In the genomic region with DNA sequence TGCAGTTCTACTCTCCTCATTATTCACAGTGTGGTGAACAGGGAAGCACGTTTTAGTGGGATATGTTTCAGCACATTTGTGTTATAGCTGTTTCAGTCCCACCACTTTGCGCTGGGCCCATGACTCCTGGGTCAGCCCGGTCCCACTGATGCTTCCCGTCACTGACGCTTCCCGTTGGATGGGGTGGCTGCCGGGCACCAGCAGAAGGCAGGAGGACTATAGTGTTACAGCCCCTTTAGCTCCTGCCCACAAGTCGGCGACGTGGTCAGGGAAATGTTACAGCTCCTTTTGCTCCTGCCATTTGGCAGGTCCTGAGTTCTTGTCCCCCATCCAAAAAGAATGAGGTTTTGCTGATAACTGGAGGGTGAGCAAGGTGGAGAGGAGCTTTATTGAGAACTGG, we compare ENCODE assay signal across 24 cellular contexts.
"Had no signal": no experiment of that assay in that cellular context is flagged by ENCODE, and none has a peak within 500 bp of the region (broad histone marks: within the 10 kb centered on the region; RNA-seq: fewer than 3 reads in every experiment).

No MANE protein-coding gene starts in this region.

- DNase-seq: dermis blood vessel endothelial cell; effector memory CD4-positive, alpha-beta T cell; foreskin melanocyte; glutamatergic neuron; heart right ventricle; hippocampal formation; kidney glomerular epithelial cell; left colon; left ventricle myocardium inferior; right lobe of liver; small intestine; stimulated activated CD4-positive, alpha-beta T cell treated with anti-CD3 and anti-CD28 coated beads, Interleukin-12 subunit alpha, Interleukin-12 subunit beta, amount 100 ng/mL, for 4 hours; stimulated activated CD4-positive, alpha-beta T cell treated with anti-CD3 and anti-CD28 coated beads, Interleukin-1b, Interleukin-23, amount 100 ng/mL, for 48 hours; stimulated activated CD4-positive, alpha-beta T cell treated with anti-CD3 and anti-CD28 coated beads, Interleukin-4, amount 100 ng/mL, for 1 hour; stimulated activated CD8-positive, alpha-beta memory T cell treated with anti-CD3 and anti-CD28 coated beads, Interleukin-4, amount 100 ng/mL, for 48 hours; thyroid gland; trophoblast cell had no signal

- H3K9me3 ChIP-seq: right lobe of liver, thyroid gland had no signal

- H2AFZ ChIP-seq: parathyroid adenoma had no signal

- H3K27ac ChIP-seq: coronary artery, esophagus muscularis mucosa, heart right ventricle, left ventricle myocardium inferior, parathyroid adenoma, right lobe of liver, suprapubic skin, thyroid gland had no signal

- H3K4me3 ChIP-seq: coronary artery, esophagus muscularis mucosa, heart right ventricle, left ventricle myocardium inferior, lung, right lobe of liver, suprapubic skin, thyroid gland had no signal

- ATAC-seq: heart right ventricle, left colon had no signal

- H3K36me3 ChIP-seq: esophagus muscularis mucosa, heart right ventricle, left ventricle myocardium inferior, right lobe of liver, suprapubic skin, thyroid gland had no signal

- H3K9ac ChIP-seq: parathyroid adenoma had no signal

- H3K27me3 ChIP-seq: esophagus muscularis mucosa, heart right ventricle, right lobe of liver, suprapubic skin, thyroid gland had no signal

- FAIRE-seq: endothelial cell of umbilical vein, islet of Langerhans, small intestine had no signal

- H3K4me1 ChIP-seq: esophagus muscularis mucosa, heart right ventricle, left ventricle myocardium inferior, parathyroid adenoma, right lobe of liver, suprapubic skin, thyroid gland had no signal
